ENCODE assay signal across 13 cellular contexts in the genomic region with DNA sequence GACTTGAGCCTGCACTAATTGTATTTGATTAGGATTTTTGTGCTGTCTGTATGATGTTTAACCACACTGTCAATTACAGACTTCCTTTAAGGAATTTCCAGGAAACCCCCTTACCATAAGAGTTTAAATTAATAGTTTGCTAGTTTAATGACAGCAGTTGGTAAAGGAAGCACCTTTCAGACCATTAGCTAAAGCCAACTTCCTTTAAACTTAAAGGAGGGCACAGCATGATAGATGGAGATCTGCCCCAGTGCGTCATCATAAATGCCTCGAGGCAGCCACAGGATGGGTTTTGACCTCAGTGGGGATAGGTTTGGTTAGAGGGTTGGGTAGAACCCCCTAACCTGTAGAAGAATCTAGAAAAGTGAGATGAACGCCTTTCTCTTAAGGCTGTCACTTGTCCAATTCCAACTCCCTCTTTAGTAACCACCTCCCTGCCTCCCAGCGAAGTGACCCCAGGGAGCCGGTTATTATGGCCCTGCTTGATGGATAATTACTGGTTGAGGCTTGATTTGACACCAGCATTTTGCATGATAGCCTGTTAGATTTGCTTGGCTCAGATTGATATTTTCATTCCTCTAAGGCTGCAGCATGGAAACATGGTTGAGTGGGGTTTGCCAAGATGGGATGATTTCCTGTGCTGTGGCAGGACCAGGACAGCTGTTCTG.
DNase-seq lines count a peak whose midpoint lies in the region; ATAC-seq, FAIRE-seq and TF ChIP-seq lines count a peak whose summit lies in the region.
"Had no signal": no experiment of that assay in that cellular context is flagged by ENCODE, and none has a peak within 500 bp of the region (broad histone marks: within the 10 kb centered on the region; RNA-seq: fewer than 3 reads in every experiment).

No MANE protein-coding gene starts in this region.

- H3K27ac Mint-ChIP-seq in central memory CD8-positive, alpha-beta T cell (ENCODE audit: low read depth), result peak overlapping the region; percentile 87
- peak overlapping the region; percentile 75 for H3K27ac Mint-ChIP-seq in stimulated activated effector memory CD8-positive, alpha-beta T cell treated with anti-CD3 and anti-CD28 coated beads, Interleukin-12 subunit alpha, Interleukin-12 subunit beta, amount 100 ng/mL, for 72 hours

- DNase-seq in activated CD4-positive, alpha-beta T cell treated with anti-CD3 and anti-CD28 coated beads, Interleukin-2, amount 50 U/mL, for 1 hour, result peak; percentile 14
- no peak for DNase-seq in activated CD4-positive, alpha-beta T cell treated with anti-CD3 and anti-CD28 coated beads for 1 hour
- no peak for DNase-seq in OCI-LY7 (ENCODE audit: low spot score)
- DNase-seq in central memory CD8-positive, alpha-beta T cell (ENCODE audit: low spot score in 2 of 2), result peak; percentile 43 to 67
- peak; percentile 35 to 64 for DNase-seq in stimulated activated effector memory CD8-positive, alpha-beta T cell treated with anti-CD3 and anti-CD28 coated beads, Interleukin-12 subunit alpha, Interleukin-12 subunit beta, amount 100 ng/mL, for 72 hours (ENCODE audit: low spot score in 2 of 2)
- no peak for DNase-seq in frontal cortex (ENCODE audit: low spot score in 2 of 2)
- DNase-seq: activated CD4-positive, alpha-beta T cell treated with anti-CD3 and anti-CD28 coated beads, Interleukin-2, amount 50 U/mL, for 48 hours; gastrocnemius medialis; NCI-H2029 had no signal

- no peak for TF ChIP-seq CTCF in OCI-LY7 (conservative IDR thresholded peaks at IDR 0.05; ENCODE audit: low read length)

- peaks cover 71% of the 10 kb centered on the region for H3K4me1 ChIP-seq in OCI-LY7 (ENCODE audit: insufficient read depth, low read length, poor library complexity, severe bottlenecking)
- H3K4me1 ChIP-seq: gastrocnemius medialis had no signal

- H3K36me3 ChIP-seq in OCI-LY7 (ENCODE audit: insufficient read depth, low read length), result no peaks in the 10 kb centered on the region
- H3K36me3 ChIP-seq: gastrocnemius medialis had no signal

- no peaks in the 10 kb centered on the region for H3K9me3 ChIP-seq in OCI-LY7 (ENCODE audit: low read length)
- H3K9me3 ChIP-seq: gastrocnemius medialis had no signal

- no peak overlapping the region for H2AFZ ChIP-seq in OCI-LY7 (ENCODE audit: low read length)

- no peaks in the 10 kb centered on the region for H3K9me2 ChIP-seq in OCI-LY7 (ENCODE audit: insufficient read depth, low read length)

- CTCF ChIA-PET in OCI-LY7 (lab: Charles Lee; ENCODE audit: unreplicated experiment), result interaction anchor here (1.0 to 1.1 kb wide), 2 partner anchors 17 to 18 kb away, joined by 3 read pairs; no protein-coding TSS in a partner anchor

- H3K27me3 Mint-ChIP-seq in central memory CD8-positive, alpha-beta T cell, result no peaks in the 10 kb centered on the region

- peak overlapping the region; percentile 50 for H3K4me3 Mint-ChIP-seq in central memory CD8-positive, alpha-beta T cell
- peak overlapping the region; percentile 20 for H3K4me3 Mint-ChIP-seq in stimulated activated effector memory CD8-positive, alpha-beta T cell treated with anti-CD3 and anti-CD28 coated beads, Interleukin-12 subunit alpha, Interleukin-12 subunit beta, amount 100 ng/mL, for 72 hours

- POLR2A ChIA-PET in OCI-LY7 (lab: Charles Lee), result no interaction called here

- no peaks in the 10 kb centered on the region for H3K9me3 Mint-ChIP-seq in central memory CD8-positive, alpha-beta T cell
- no peaks in the 10 kb centered on the region for H3K9me3 Mint-ChIP-seq in stimulated activated effector memory CD8-positive, alpha-beta T cell treated with anti-CD3 and anti-CD28 coated beads, Interleukin-12 subunit alpha, Interleukin-12 subunit beta, amount 100 ng/mL, for 72 hours

- intact Hi-C loops in OCI-LY7 (cut with micrococcal nuclease; ENCODE audit: unreplicated experiment), result no loop called here

- H3K4me3 ChIP-seq in OCI-LY7 (ENCODE audit: low read depth, low read length, poor library complexity, severe bottlenecking), result no peak overlapping the region
- H3K4me3 ChIP-seq: gastrocnemius medialis, lung had no signal

- peak overlapping the region; percentile 68 for H3K27ac ChIP-seq in OCI-LY7 (ENCODE audit: low read depth, low read length, poor library complexity, severe bottlenecking)
- H3K27ac ChIP-seq: gastrocnemius medialis, RWPE1 had no signal

- H3K4me2 ChIP-seq in OCI-LY7 (ENCODE audit: low read length), result peak overlapping the region; percentile 72

- no peaks in the 10 kb centered on the region for H4K20me1 ChIP-seq in OCI-LY7 (ENCODE audit: insufficient read depth, low read length)

- no peak for FAIRE-seq in frontal cortex (lab: Jason Lieb, UNC)

- peaks cover 3% of the 10 kb centered on the region for H3K36me3 Mint-ChIP-seq in central memory CD8-positive, alpha-beta T cell (ENCODE audit: insufficient read depth)
- H3K36me3 Mint-ChIP-seq in stimulated activated effector memory CD8-positive, alpha-beta T cell treated with anti-CD3 and anti-CD28 coated beads, Interleukin-12 subunit alpha, Interleukin-12 subunit beta, amount 100 ng/mL, for 72 hours, result peaks cover 3% of the 10 kb centered on the region

- peak; percentile 99 for ATAC-seq in central memory CD8-positive, alpha-beta T cell (replicated peaks; ENCODE audit: extremely low read depth, poor library complexity, severe bottlenecking)
- peak; percentile 95 for ATAC-seq in stimulated activated effector memory CD8-positive, alpha-beta T cell treated with anti-CD3 and anti-CD28 coated beads, Interleukin-12 subunit alpha, Interleukin-12 subunit beta, amount 100 ng/mL, for 72 hours
- no peak for ATAC-seq in HG03045 (IDR thresholded peaks at IDR 0.05; ENCODE audit: unreplicated experiment)
- ATAC-seq in GM19455 (IDR thresholded peaks at IDR 0.05; ENCODE audit: unreplicated experiment), result no peak
- ATAC-seq: gastrocnemius medialis had no signal

- BruUV-seq in OCI-LY7 (replicated peaks; lab: Mats Ljungman, UMichigan), result no TSS peak

- H3K79me2 ChIP-seq in OCI-LY7 (ENCODE audit: insufficient read depth, low read depth, low read length), result peaks cover 57% of the 10 kb centered on the region

- peaks cover 89% of the 10 kb centered on the region for H3K4me1 Mint-ChIP-seq in central memory CD8-positive, alpha-beta T cell
- H3K4me1 Mint-ChIP-seq in stimulated activated effector memory CD8-positive, alpha-beta T cell treated with anti-CD3 and anti-CD28 coated beads, Interleukin-12 subunit alpha, Interleukin-12 subunit beta, amount 100 ng/mL, for 72 hours, result peaks cover 97% of the 10 kb centered on the region

Comparison
In these comparisons a context has a peak if more than half of its experiments do, and no peak if none do; other contexts are left out.
1. DNase-seq: peak in activated CD4-positive, alpha-beta T cell treated with anti-CD3 and anti-CD28 coated beads, Interleukin-2, amount 50 U/mL, for 1 hour (single experiment), central memory CD8-positive, alpha-beta T cell (2 of 2) and stimulated activated effector memory CD8-positive, alpha-beta T cell treated with anti-CD3 and anti-CD28 coated beads, Interleukin-12 subunit alpha, Interleukin-12 subunit beta, amount 100 ng/mL, for 72 hours (2 of 2); none in activated CD4-positive, alpha-beta T cell treated with anti-CD3 and anti-CD28 coated beads for 1 hour (single experiment), OCI-LY7 (single experiment) and frontal cortex (0 of 2).
2. ATAC-seq: peak in central memory CD8-positive, alpha-beta T cell (single experiment) and stimulated activated effector memory CD8-positive, alpha-beta T cell treated with anti-CD3 and anti-CD28 coated beads, Interleukin-12 subunit alpha, Interleukin-12 subunit beta, amount 100 ng/mL, for 72 hours (single experiment); none in HG03045 (single experiment) and GM19455 (single experiment).